Comparison of ENCODE assay signal across 28 cellular contexts in genomic region chr5:112635276-112635675, GRCh38.
DNase-seq lines count a peak whose midpoint lies in the region; ATAC-seq and TF ChIP-seq lines count a peak whose summit lies in the region.
"Had no signal": no experiment of that assay in that cellular context is flagged by ENCODE, and none has a peak within 500 bp of the region (broad histone marks: within the 10 kb centered on the region; RNA-seq: fewer than 3 reads in every experiment).

No MANE protein-coding gene starts in this region.

- H3K4me1 Mint-ChIP-seq in naive thymus-derived CD8-positive, alpha-beta T cell, result no peaks in the 10 kb centered on the region
- H3K4me1 Mint-ChIP-seq: activated CD4-positive, alpha-beta memory T cell treated with anti-CD3 and anti-CD28 coated beads, Interleukin-2, amount 10 ng/mL, durations not matched to agents 7 days and 5 days; activated naive CD4-positive, alpha-beta T cell treated with anti-CD3 and anti-CD28 coated beads, Interleukin-2, amount 10 ng/mL, durations not matched to agents 7 days and 5 days; CD4-positive, CD25-positive, alpha-beta regulatory T cell had no signal

- no peak overlapping the region for H3K4me3 Mint-ChIP-seq in naive thymus-derived CD8-positive, alpha-beta T cell
- H3K4me3 Mint-ChIP-seq: activated CD4-positive, alpha-beta memory T cell treated with anti-CD3 and anti-CD28 coated beads, Interleukin-2, amount 10 ng/mL, durations not matched to agents 7 days and 5 days; activated naive CD4-positive, alpha-beta T cell treated with anti-CD3 and anti-CD28 coated beads, Interleukin-2, amount 10 ng/mL, durations not matched to agents 7 days and 5 days; CD4-positive, CD25-positive, alpha-beta regulatory T cell; HFFc6; T-helper 2 cell treated with Interferon-gamma antibody and Interleukin-4, amounts not matched to agents 5 μg/mL and 100 μg/mL, for 36 hours had no signal

- TF ChIP-seq CTCF in cardiac muscle cell (IDR thresholded peaks at IDR 0.05; ENCODE audit: low read depth, low read length), result no peak
- no peak for TF ChIP-seq CTCF in RWPE2 (IDR thresholded peaks at IDR 0.05; ENCODE audit: poor library complexity, severe bottlenecking)
- no peak for TF ChIP-seq CTCF in fibroblast of mammary gland (conservative IDR thresholded peaks at IDR 0.05; ENCODE audit: control insufficient read depth, insufficient read depth, low read depth, low read length)
- TF ChIP-seq CTCF in gastrocnemius medialis (IDR thresholded peaks at IDR 0.05 in 4 of 5, conservative IDR thresholded peaks at IDR 0.05 in 1 of 5), result no peak

- H3K9me3 ChIP-seq in cardiac muscle cell (ENCODE audit: low read depth) (no peaks in the 10 kb centered on the region), RWPE2 (ENCODE audit: severe bottlenecking) (no peaks in the 10 kb centered on the region), gastrocnemius medialis (no peaks in the 10 kb centered on the region)
- H3K9me3 ChIP-seq: A549, adrenal gland, prostate gland had no signal

- H3K4me1 ChIP-seq in cardiac muscle cell (ENCODE audit: low read depth) (peaks cover 24% of the 10 kb centered on the region), RWPE2 (ENCODE audit: insufficient read depth, poor library complexity, severe bottlenecking) (no peaks in the 10 kb centered on the region), gastrocnemius medialis (peaks cover 22 to 35% of the 10 kb centered on the region in 2 donors)
- H3K4me1 ChIP-seq: adrenal gland, prostate gland, stomach had no signal

- in situ Hi-C loops in gastrocnemius medialis (cut with MboI; ENCODE audit: low sequenced_read_pairs in 4 of 4), result no loop called here

- peak overlapping the region; percentile 8 for H3K27ac ChIP-seq in cardiac muscle cell
- H3K27ac ChIP-seq in RWPE2 (ENCODE audit: poor library complexity, severe bottlenecking), result no peak overlapping the region
- H3K27ac ChIP-seq in gastrocnemius medialis, result peak overlapping the region in 3 of 4 donors; percentile 27 to 76 (median 47)
- H3K27ac ChIP-seq: A549, adrenal gland, GM23248, prostate gland, stomach had no signal

- peaks cover 7 to 18% (median 11%) of the 10 kb centered on the region in 5 donors for H3K27me3 Mint-ChIP-seq in naive thymus-derived CD8-positive, alpha-beta T cell

- peak; percentile 39 to 49 for DNase-seq in cardiac muscle cell (ENCODE audit: low read depth in 1 of 2, low spot score in 1 of 2)
- DNase-seq in left ventricle myocardium superior, result no peak
- DNase-seq in RWPE2 (ENCODE audit: low spot score), result no peak
- DNase-seq in fibroblast of mammary gland (ENCODE audit: low read depth), result peak; percentile 2
- no peak for DNase-seq in gastrocnemius medialis
- DNase-seq in naive thymus-derived CD8-positive, alpha-beta T cell, result no peak
- DNase-seq: activated CD4-positive, alpha-beta memory T cell treated with anti-CD3 and anti-CD28 coated beads, Interleukin-2, amount 10 ng/mL, durations not matched to agents 7 days and 5 days; activated CD8-positive, alpha-beta memory T cell treated with anti-CD3 and anti-CD28 coated beads, Interleukin-2, amount 50 U/mL, for 4 hours; activated naive CD4-positive, alpha-beta T cell treated with anti-CD3 and anti-CD28 coated beads, Interleukin-2, amount 10 ng/mL, durations not matched to agents 7 days and 5 days; adrenal gland; AML-193; CD4-positive, CD25-positive, alpha-beta regulatory T cell; DND-41; GM23248; HFFc6; hippocampal formation; KG1; MV-4-11; NCI-H146; NCI-H345; NCI-H82; stimulated activated CD4-positive, alpha-beta T cell treated with anti-CD3 and anti-CD28 coated beads, Interleukin-4, amount 100 ng/mL, for 1 hour; stomach had no signal

- H3K36me3 ChIP-seq in cardiac muscle cell (no peaks in the 10 kb centered on the region), RWPE2 (ENCODE audit: low read depth) (no peaks in the 10 kb centered on the region), gastrocnemius medialis (no peaks in the 10 kb centered on the region)
- H3K36me3 ChIP-seq: adrenal gland, prostate gland, stomach had no signal

- no peak for TF ChIP-seq POLR2A in gastrocnemius medialis (IDR thresholded peaks at IDR 0.05)

- H3K4me3 ChIP-seq in cardiac muscle cell (no peak overlapping the region), RWPE2 (ENCODE audit: severe bottlenecking) (no peak overlapping the region), fibroblast of mammary gland (ENCODE audit: control insufficient read depth, low read depth, low read length) (no peak overlapping the region), gastrocnemius medialis (no peak overlapping the region)
- H3K4me3 ChIP-seq: A549, adrenal gland, GM23248, prostate gland, stomach had no signal

- intact Hi-C loops in left ventricle myocardium superior (cut with micrococcal nuclease) (no loop called here), gastrocnemius medialis (cut with DNase I; ENCODE audit: low total_unique reads) (no loop called here)

- POLR2A ChIA-PET in naive thymus-derived CD8-positive, alpha-beta T cell (lab: Charles Lee), result no interaction called here

- peaks cover 0 to 30% (median 5%) of the 10 kb centered on the region in 9 donors for H3K9me3 Mint-ChIP-seq in naive thymus-derived CD8-positive, alpha-beta T cell
- H3K9me3 Mint-ChIP-seq: activated naive CD4-positive, alpha-beta T cell treated with anti-CD3 and anti-CD28 coated beads, Interleukin-2, amount 10 ng/mL, durations not matched to agents 7 days and 5 days; HFFc6; T-helper 2 cell treated with Interferon-gamma antibody and Interleukin-4, amounts not matched to agents 5 μg/mL and 100 μg/mL, for 36 hours had no signal

- ATAC-seq in left ventricle myocardium superior (no peak), RWPE2 (ENCODE audit: low read depth) (0 out of 3 replicates have a peak, but pooled peaks have one; percentile 19), gastrocnemius medialis (no peak), HG03175 (IDR thresholded peaks at IDR 0.05; ENCODE audit: unreplicated experiment) (no peak), GM21529 (IDR thresholded peaks at IDR 0.05; ENCODE audit: unreplicated experiment) (no peak)
- ATAC-seq in naive thymus-derived CD8-positive, alpha-beta T cell, result no peak
- ATAC-seq: A549 had no signal

- H3K36me3 Mint-ChIP-seq in naive thymus-derived CD8-positive, alpha-beta T cell, result peaks cover 0 to 30% (median 6%) of the 10 kb centered on the region in 3 donors
- H3K36me3 Mint-ChIP-seq: activated naive CD4-positive, alpha-beta T cell treated with anti-CD3 and anti-CD28 coated beads, Interleukin-2, amount 10 ng/mL, durations not matched to agents 7 days and 5 days; CD4-positive, CD25-positive, alpha-beta regulatory T cell had no signal

- H3K27ac Mint-ChIP-seq in naive thymus-derived CD8-positive, alpha-beta T cell, result no peak overlapping the region
- H3K27ac Mint-ChIP-seq: activated CD4-positive, alpha-beta memory T cell treated with anti-CD3 and anti-CD28 coated beads, Interleukin-2, amount 10 ng/mL, durations not matched to agents 7 days and 5 days; activated naive CD4-positive, alpha-beta T cell treated with anti-CD3 and anti-CD28 coated beads, Interleukin-2, amount 10 ng/mL, durations not matched to agents 7 days and 5 days; CD4-positive, CD25-positive, alpha-beta regulatory T cell; HFFc6; T-helper 2 cell treated with Interferon-gamma antibody and Interleukin-4, amounts not matched to agents 5 μg/mL and 100 μg/mL, for 36 hours had no signal

- no peaks in the 10 kb centered on the region for H3K27me3 ChIP-seq in cardiac muscle cell
- no peaks in the 10 kb centered on the region for H3K27me3 ChIP-seq in RWPE2 (ENCODE audit: insufficient read depth, poor library complexity, severe bottlenecking)
- no peaks in the 10 kb centered on the region for H3K27me3 ChIP-seq in gastrocnemius medialis
- H3K27me3 ChIP-seq: adrenal gland, stomach had no signal

Comparison
In these comparisons a context has a peak if more than half of its experiments do, and no peak if none do; other contexts are left out.
1. DNase-seq: peak in cardiac muscle cell (2 of 2) and fibroblast of mammary gland (single experiment); none in left ventricle myocardium superior (single experiment), RWPE2 (single experiment), gastrocnemius medialis (0 of 2) and naive thymus-derived CD8-positive, alpha-beta T cell (0 of 10).